Comparison of ENCODE assay signal across 1 cellular context in genomic region chr4:139745111-139745639, GRCh38.
TF ChIP-seq lines count a peak whose summit lies in the region.

No MANE protein-coding gene starts in this region.

TF ChIP-seq in H1, 55 proteins besides CTCF, POLR2A, EP300 and RAD21 (continued from another document):
- TF ChIP-seq, protein P1, sequence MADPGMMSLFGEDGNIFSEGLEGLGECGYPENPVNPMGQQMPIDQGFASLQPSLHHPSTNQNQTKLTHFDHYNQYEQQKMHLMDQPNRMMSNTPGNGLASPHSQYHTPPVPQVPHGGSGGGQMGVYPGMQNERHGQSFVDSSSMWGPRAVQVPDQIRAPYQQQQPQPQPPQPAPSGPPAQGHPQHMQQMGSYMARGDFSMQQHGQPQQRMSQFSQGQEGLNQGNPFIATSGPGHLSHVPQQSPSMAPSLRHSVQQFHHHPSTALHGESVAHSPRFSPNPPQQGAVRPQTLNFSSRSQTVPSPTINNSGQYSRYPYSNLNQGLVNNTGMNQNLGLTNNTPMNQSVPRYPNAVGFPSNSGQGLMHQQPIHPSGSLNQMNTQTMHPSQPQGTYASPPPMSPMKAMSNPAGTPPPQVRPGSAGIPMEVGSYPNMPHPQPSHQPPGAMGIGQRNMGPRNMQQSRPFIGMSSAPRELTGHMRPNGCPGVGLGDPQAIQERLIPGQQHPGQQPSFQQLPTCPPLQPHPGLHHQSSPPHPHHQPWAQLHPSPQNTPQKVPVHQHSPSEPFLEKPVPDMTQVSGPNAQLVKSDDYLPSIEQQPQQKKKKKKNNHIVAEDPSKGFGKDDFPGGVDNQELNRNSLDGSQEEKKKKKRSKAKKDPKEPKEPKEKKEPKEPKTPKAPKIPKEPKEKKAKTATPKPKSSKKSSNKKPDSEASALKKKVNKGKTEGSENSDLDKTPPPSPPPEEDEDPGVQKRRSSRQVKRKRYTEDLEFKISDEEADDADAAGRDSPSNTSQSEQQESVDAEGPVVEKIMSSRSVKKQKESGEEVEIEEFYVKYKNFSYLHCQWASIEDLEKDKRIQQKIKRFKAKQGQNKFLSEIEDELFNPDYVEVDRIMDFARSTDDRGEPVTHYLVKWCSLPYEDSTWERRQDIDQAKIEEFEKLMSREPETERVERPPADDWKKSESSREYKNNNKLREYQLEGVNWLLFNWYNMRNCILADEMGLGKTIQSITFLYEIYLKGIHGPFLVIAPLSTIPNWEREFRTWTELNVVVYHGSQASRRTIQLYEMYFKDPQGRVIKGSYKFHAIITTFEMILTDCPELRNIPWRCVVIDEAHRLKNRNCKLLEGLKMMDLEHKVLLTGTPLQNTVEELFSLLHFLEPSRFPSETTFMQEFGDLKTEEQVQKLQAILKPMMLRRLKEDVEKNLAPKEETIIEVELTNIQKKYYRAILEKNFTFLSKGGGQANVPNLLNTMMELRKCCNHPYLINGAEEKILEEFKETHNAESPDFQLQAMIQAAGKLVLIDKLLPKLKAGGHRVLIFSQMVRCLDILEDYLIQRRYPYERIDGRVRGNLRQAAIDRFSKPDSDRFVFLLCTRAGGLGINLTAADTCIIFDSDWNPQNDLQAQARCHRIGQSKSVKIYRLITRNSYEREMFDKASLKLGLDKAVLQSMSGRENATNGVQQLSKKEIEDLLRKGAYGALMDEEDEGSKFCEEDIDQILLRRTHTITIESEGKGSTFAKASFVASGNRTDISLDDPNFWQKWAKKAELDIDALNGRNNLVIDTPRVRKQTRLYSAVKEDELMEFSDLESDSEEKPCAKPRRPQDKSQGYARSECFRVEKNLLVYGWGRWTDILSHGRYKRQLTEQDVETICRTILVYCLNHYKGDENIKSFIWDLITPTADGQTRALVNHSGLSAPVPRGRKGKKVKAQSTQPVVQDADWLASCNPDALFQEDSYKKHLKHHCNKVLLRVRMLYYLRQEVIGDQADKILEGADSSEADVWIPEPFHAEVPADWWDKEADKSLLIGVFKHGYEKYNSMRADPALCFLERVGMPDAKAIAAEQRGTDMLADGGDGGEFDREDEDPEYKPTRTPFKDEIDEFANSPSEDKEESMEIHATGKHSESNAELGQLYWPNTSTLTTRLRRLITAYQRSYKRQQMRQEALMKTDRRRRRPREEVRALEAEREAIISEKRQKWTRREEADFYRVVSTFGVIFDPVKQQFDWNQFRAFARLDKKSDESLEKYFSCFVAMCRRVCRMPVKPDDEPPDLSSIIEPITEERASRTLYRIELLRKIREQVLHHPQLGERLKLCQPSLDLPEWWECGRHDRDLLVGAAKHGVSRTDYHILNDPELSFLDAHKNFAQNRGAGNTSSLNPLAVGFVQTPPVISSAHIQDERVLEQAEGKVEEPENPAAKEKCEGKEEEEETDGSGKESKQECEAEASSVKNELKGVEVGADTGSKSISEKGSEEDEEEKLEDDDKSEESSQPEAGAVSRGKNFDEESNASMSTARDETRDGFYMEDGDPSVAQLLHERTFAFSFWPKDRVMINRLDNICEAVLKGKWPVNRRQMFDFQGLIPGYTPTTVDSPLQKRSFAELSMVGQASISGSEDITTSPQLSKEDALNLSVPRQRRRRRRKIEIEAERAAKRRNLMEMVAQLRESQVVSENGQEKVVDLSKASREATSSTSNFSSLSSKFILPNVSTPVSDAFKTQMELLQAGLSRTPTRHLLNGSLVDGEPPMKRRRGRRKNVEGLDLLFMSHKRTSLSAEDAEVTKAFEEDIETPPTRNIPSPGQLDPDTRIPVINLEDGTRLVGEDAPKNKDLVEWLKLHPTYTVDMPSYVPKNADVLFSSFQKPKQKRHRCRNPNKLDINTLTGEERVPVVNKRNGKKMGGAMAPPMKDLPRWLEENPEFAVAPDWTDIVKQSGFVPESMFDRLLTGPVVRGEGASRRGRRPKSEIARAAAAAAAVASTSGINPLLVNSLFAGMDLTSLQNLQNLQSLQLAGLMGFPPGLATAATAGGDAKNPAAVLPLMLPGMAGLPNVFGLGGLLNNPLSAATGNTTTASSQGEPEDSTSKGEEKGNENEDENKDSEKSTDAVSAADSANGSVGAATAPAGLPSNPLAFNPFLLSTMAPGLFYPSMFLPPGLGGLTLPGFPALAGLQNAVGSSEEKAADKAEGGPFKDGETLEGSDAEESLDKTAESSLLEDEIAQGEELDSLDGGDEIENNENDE (IDR thresholded peaks at IDR 0.05; ENCODE audit: insufficient replicate concordance, low read length): no peak
- no peak for TF ChIP-seq CEBPB (IDR thresholded peaks at IDR 0.05; ENCODE audit: low read depth, low read length)
- no peak for TF ChIP-seq HDAC2 (IDR thresholded peaks at IDR 0.05; ENCODE audit: borderline replicate concordance in 1 of 2, low read depth in 2 of 2, low read length in 2 of 2)
- no peak for TF ChIP-seq RNF2 (IDR thresholded peaks at IDR 0.05; ENCODE audit: borderline replicate concordance, low read depth, low read length, missing control alignments, poor library complexity, severe bottlenecking)
- no peak for TF ChIP-seq TAF1 (IDR thresholded peaks at IDR 0.05; ENCODE audit: low read depth, low read length)
- no peak for TF ChIP-seq CBX8 (IDR thresholded peaks at IDR 0.05; ENCODE audit: borderline replicate concordance, low read depth, low read length)
- TF ChIP-seq TCF12 (IDR thresholded peaks at IDR 0.05; ENCODE audit: low read depth, low read length): no peak
- TF ChIP-seq JUND (IDR thresholded peaks at IDR 0.05; ENCODE audit: low read length): no peak
- TF ChIP-seq RFX5 (IDR thresholded peaks at IDR 0.05; ENCODE audit: borderline replicate concordance, low read depth, low read length): no peak
- TF ChIP-seq CHD2 (IDR thresholded peaks at IDR 0.05; ENCODE audit: low read length): no peak
- TF ChIP-seq KDM5A (IDR thresholded peaks at IDR 0.05; ENCODE audit: low read length): no peak
- no peak for TF ChIP-seq HDAC6 (IDR thresholded peaks at IDR 0.05; ENCODE audit: low read depth, low read length)
